In the genomic region with DNA sequence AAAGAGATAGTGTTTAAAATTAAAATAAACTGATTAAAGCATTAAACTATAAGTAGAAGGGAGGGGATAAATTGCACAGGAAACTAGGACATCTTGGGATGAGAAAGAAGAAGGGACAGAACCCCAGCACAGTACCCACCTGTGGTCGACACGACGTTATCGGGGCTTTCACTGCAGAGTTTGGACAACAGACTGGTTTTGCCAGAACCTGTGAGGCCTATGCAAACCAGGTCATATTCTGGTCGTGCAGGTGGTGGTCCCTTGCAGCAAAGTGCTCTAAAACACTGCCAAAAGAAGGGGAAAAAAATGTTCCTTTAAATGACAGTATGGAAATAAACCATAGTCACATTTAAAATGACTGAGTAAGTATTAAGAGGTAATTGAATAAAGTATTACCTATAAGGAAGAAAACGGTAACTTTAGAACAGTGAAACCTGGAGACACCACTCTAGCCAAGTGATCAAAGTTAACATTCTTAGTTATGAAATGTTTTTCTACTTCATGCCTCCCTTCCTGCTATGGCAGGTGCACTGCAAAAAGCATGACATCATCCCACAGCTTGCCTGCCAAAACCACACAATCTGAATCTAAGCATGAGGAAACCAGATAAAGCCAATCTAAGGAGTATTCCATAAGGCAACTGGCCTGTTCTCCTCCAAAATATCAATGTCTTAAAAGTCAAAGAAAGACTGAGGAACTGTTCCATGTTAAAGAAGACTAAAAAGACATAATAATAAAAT, we compare ENCODE assay signal across 9 cellular contexts.
A peak's percentile ranks its signal among the peaks of the same experiment; 100 is the strongest.
DNase-seq lines count a peak whose midpoint lies in the region; ATAC-seq and TF ChIP-seq lines count a peak whose summit lies in the region.
"Had no signal": no experiment of that assay in that cellular context is flagged by ENCODE, and none has a peak within 500 bp of the region (broad histone marks: within the 10 kb centered on the region; RNA-seq: fewer than 3 reads in every experiment).

No MANE protein-coding gene starts in this region.

- POLR2A ChIA-PET in HEK293T (lab: Yijun Ruan, JAX): no interaction called here

- H3K4me3 ChIP-seq in left lung (no peak overlapping the region), aorta (ENCODE audit: low read length in 2 of 2) (no peak overlapping the region)

- no peaks in the 10 kb centered on the region for H3K4me1 ChIP-seq in left lung
- H3K4me1 ChIP-seq in aorta (ENCODE audit: control insufficient read depth in 1 of 2, insufficient read depth in 2 of 2, low read length in 2 of 2): peaks cover 0 to under 1% of the 10 kb centered on the region in 2 donors

- H3K9me3 ChIP-seq in left lung: no peaks in the 10 kb centered on the region
- no peaks in the 10 kb centered on the region for H3K9me3 ChIP-seq in aorta (ENCODE audit: control insufficient read depth, low read length)

- ATAC-seq in GM18502 (IDR thresholded peaks at IDR 0.05; ENCODE audit: poor library complexity, unreplicated experiment): peak; percentile 82
- peak; percentile 94 for ATAC-seq in HG02885 (IDR thresholded peaks at IDR 0.05; ENCODE audit: poor library complexity, unreplicated experiment)
- ATAC-seq in SK-N-SH treated with all-trans-retinoic acid at 6 μM for 48 hours: no peak
- ATAC-seq in left lung: peak; percentile 84
- ATAC-seq in HG03469 (IDR thresholded peaks at IDR 0.05; ENCODE audit: unreplicated experiment): no peak
- no peak for ATAC-seq in aorta (ENCODE audit: low FRiP score)

- no peaks in the 10 kb centered on the region for H3K36me3 ChIP-seq in left lung
- H3K36me3 ChIP-seq in aorta (ENCODE audit: control insufficient read depth in 1 of 2, insufficient read depth in 2 of 2, low read length in 1 of 2): no peaks in the 10 kb centered on the region

- no peaks in the 10 kb centered on the region for H3K27me3 ChIP-seq in left lung
- H3K27me3 ChIP-seq in aorta (ENCODE audit: control insufficient read depth in 1 of 2, insufficient read depth in 2 of 2, low read length in 1 of 2): no peaks in the 10 kb centered on the region

- TF ChIP-seq CTCF in left lung (IDR thresholded peaks at IDR 0.05): no peak

- peak in 1 of 2 donors; percentile 45 for DNase-seq in left lung
- DNase-seq in HEK293T (ENCODE audit: extremely low spot score): no peak
- no peak for DNase-seq in aorta
- DNase-seq: NCI-H2081, retina had no signal

- 92 to 95% methylated on average over 6 of the region's 6 CpGs for WGBS in aorta, 2 donors

- CTCF ChIA-PET in HEK293T (lab: Yijun Ruan, JAX): no interaction called here

- no peak overlapping the region for H3K27ac ChIP-seq in left lung
- no peak overlapping the region for H3K27ac ChIP-seq in aorta (ENCODE audit: low read depth in 1 of 2, low read length in 2 of 2)

- intact Hi-C loops in left lung (cut with DNase I): no loop called here
- intact Hi-C loops in aorta (cut with DNase I): no loop called here

TF ChIP-seq in SK-N-SH treated with all-trans-retinoic acid at 6 μM for 48 hours, 23 proteins besides CTCF, POLR2A, EP300 and RAD21:
- TF ChIP-seq PPARA (CRISPR knock-in tag; IDR thresholded peaks at IDR 0.05; ENCODE audit: borderline replicate concordance) (no peak), ISL1 (CRISPR knock-in tag; IDR thresholded peaks at IDR 0.05) (no peak), TOX (CRISPR knock-in tag; IDR thresholded peaks at IDR 0.05; ENCODE audit: borderline replicate concordance) (no peak), ZC3H10 (CRISPR knock-in tag; IDR thresholded peaks at IDR 0.05) (no peak), GLIS3 (CRISPR knock-in tag; IDR thresholded peaks at IDR 0.05) (no peak), TCF4 (CRISPR knock-in tag; IDR thresholded peaks at IDR 0.05; ENCODE audit: borderline replicate concordance) (no peak), ZNF8 (CRISPR knock-in tag; IDR thresholded peaks at IDR 0.05) (no peak)
- TF ChIP-seq, protein P1, sequence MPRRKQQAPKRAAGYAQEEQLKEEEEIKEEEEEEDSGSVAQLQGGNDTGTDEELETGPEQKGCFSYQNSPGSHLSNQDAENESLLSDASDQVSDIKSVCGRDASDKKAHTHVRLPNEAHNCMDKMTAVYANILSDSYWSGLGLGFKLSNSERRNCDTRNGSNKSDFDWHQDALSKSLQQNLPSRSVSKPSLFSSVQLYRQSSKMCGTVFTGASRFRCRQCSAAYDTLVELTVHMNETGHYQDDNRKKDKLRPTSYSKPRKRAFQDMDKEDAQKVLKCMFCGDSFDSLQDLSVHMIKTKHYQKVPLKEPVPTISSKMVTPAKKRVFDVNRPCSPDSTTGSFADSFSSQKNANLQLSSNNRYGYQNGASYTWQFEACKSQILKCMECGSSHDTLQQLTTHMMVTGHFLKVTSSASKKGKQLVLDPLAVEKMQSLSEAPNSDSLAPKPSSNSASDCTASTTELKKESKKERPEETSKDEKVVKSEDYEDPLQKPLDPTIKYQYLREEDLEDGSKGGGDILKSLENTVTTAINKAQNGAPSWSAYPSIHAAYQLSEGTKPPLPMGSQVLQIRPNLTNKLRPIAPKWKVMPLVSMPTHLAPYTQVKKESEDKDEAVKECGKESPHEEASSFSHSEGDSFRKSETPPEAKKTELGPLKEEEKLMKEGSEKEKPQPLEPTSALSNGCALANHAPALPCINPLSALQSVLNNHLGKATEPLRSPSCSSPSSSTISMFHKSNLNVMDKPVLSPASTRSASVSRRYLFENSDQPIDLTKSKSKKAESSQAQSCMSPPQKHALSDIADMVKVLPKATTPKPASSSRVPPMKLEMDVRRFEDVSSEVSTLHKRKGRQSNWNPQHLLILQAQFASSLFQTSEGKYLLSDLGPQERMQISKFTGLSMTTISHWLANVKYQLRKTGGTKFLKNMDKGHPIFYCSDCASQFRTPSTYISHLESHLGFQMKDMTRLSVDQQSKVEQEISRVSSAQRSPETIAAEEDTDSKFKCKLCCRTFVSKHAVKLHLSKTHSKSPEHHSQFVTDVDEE (CRISPR knock-in tag; IDR thresholded peaks at IDR 0.05): no peak
- TF ChIP-seq, protein P2, sequence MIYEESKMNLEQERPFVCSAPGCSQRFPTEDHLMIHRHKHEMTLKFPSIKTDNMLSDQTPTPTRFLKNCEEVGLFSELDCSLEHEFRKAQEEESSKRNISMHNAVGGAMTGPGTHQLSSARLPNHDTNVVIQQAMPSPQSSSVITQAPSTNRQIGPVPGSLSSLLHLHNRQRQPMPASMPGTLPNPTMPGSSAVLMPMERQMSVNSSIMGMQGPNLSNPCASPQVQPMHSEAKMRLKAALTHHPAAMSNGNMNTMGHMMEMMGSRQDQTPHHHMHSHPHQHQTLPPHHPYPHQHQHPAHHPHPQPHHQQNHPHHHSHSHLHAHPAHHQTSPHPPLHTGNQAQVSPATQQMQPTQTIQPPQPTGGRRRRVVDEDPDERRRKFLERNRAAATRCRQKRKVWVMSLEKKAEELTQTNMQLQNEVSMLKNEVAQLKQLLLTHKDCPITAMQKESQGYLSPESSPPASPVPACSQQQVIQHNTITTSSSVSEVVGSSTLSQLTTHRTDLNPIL (CRISPR knock-in tag; IDR thresholded peaks at IDR 0.05; ENCODE audit: low read depth): 0 out of 2 replicates have a peak, but pooled peaks have one; percentile 17

TF ChIP-seq in HEK293T, 16 proteins besides CTCF, POLR2A, EP300 and RAD21:
- TF ChIP-seq TARDBP (IDR thresholded peaks at IDR 0.05): no peak
- TF ChIP-seq SUZ12 (IDR thresholded peaks at IDR 0.05): no peak

Comparison
In these comparisons a context has a peak if more than half of its experiments do, and no peak if none do; other contexts are left out.
1. ATAC-seq: peak in GM18502 (single experiment), HG02885 (single experiment) and left lung (single experiment); none in SK-N-SH treated with all-trans-retinoic acid at 6 μM for 48 hours (single experiment), HG03469 (single experiment) and aorta (single experiment).